ENCODE assay signal across 9 cellular contexts in genomic region chr9:92726971-92727715, GRCh38. TPM values are rescaled to one million over a fixed set of nuclear protein-coding genes. Genes with fewer than 3 reads are reported as not detected.
DNase-seq lines count a peak whose midpoint lies in the region; ATAC-seq and TF ChIP-seq lines count a peak whose summit lies in the region.
"Had no signal": no experiment of that assay in that cellular context is flagged by ENCODE, and none has a peak within 500 bp of the region (broad histone marks: within the 10 kb centered on the region; RNA-seq: fewer than 3 reads in every experiment).

No MANE protein-coding gene starts in this region.

- ATAC-seq in HG03565 (IDR thresholded peaks at IDR 0.05; ENCODE audit: unreplicated experiment), result no peak

- H3K4me2 ChIP-seq in OCI-LY7 (ENCODE audit: low read length), result peak overlapping the region; percentile 82

- H3K27ac ChIP-seq in OCI-LY7 (ENCODE audit: low read depth, low read length, poor library complexity, severe bottlenecking) (peak overlapping the region; percentile 83), tibial artery (no peak overlapping the region)

- no peak overlapping the region for H2AFZ ChIP-seq in OCI-LY7 (ENCODE audit: low read length)

- CTCF ChIA-PET in OCI-LY7 (lab: Charles Lee; ENCODE audit: unreplicated experiment), result interaction anchor here (0.5 kb wide), 1 partner anchor 9 kb away, joined by 4 read pairs; no protein-coding TSS in a partner anchor

- TF ChIP-seq CTCF in OCI-LY7 (conservative IDR thresholded peaks at IDR 0.05; ENCODE audit: low read length) (no peak), glutamatergic neuron (IDR thresholded peaks at IDR 0.05; ENCODE audit: partially characterized antibody, unreplicated experiment) (no peak), tibial artery (IDR thresholded peaks at IDR 0.05) (no peak)

- peaks cover 5% of the 10 kb centered on the region for H3K36me3 Mint-ChIP-seq in glutamatergic neuron (ENCODE audit: unreplicated experiment)

- peak overlapping the region; percentile 38 for H3K27ac Mint-ChIP-seq in glutamatergic neuron (ENCODE audit: unreplicated experiment)

- no peaks in the 10 kb centered on the region for H3K9me3 ChIP-seq in OCI-LY7 (ENCODE audit: low read length)
- no peaks in the 10 kb centered on the region for H3K9me3 ChIP-seq in tibial artery

- H3K27me3 Mint-ChIP-seq in glutamatergic neuron (ENCODE audit: unreplicated experiment), result peaks cover 22% of the 10 kb centered on the region

- no TSS peak for BruUV-seq in OCI-LY7 (replicated peaks; lab: Mats Ljungman, UMichigan)

- H3K4me1 ChIP-seq in OCI-LY7 (ENCODE audit: insufficient read depth, low read length, poor library complexity, severe bottlenecking) (peaks cover 100% of the 10 kb centered on the region), tibial artery (peaks cover 0 to 11% (median 2%) of the 10 kb centered on the region in 4 donors)

- H3K36me3 ChIP-seq in OCI-LY7 (ENCODE audit: insufficient read depth, low read length) (peaks cover 44% of the 10 kb centered on the region), tibial artery (peaks cover 16 to 56% (median 50%) of the 10 kb centered on the region in 3 donors)

- H3K79me2 ChIP-seq in OCI-LY7 (ENCODE audit: insufficient read depth, low read depth, low read length), result peaks cover 82% of the 10 kb centered on the region

- H3K9me3 Mint-ChIP-seq in glutamatergic neuron (ENCODE audit: unreplicated experiment), result peaks cover 21% of the 10 kb centered on the region

- peaks cover 4% of the 10 kb centered on the region; the same call in 1 of the 2 replicates for H4K20me1 ChIP-seq in OCI-LY7 (ENCODE audit: insufficient read depth, low read length)

- H3K4me1 Mint-ChIP-seq in glutamatergic neuron (ENCODE audit: low read depth, unreplicated experiment), result peaks cover 70% of the 10 kb centered on the region

- no peak overlapping the region for H3K4me3 Mint-ChIP-seq in glutamatergic neuron (ENCODE audit: unreplicated experiment)

- H3K4me3 ChIP-seq in OCI-LY7 (ENCODE audit: low read depth, low read length, poor library complexity, severe bottlenecking), result peak overlapping the region; percentile 63
- H3K4me3 ChIP-seq in tibial artery, result no peak overlapping the region

- intact Hi-C loops in OCI-LY7 (cut with micrococcal nuclease; ENCODE audit: unreplicated experiment) (loop anchor here (10.0 kb wide), 1 partner anchor 538 kb away; no protein-coding TSS in a partner anchor), posterior vena cava (cut with DNase I) (no loop called here), tibial artery (cut with DNase I; ENCODE audit: low total_unique reads) (no loop called here)

- POLR2A ChIA-PET in OCI-LY7 (lab: Charles Lee), result interaction anchor here (0.9 to 1.5 kb wide), 4 partner anchors 9 to 37 kb away, joined by 3 to 6 read pairs (median 4); partner anchors contain the start of gene BICD2

- DNase-seq in HuH-7.5 (ENCODE audit: low spot score), result peak; percentile 34
- DNase-seq in OCI-LY7 (ENCODE audit: low spot score), result peak; percentile 82
- DNase-seq in glutamatergic neuron, result no peak
- peak; percentile 31 for DNase-seq in posterior vena cava (ENCODE audit: low spot score)
- no peak for DNase-seq in mesenteric fat pad (ENCODE audit: low spot score)
- DNase-seq in superior temporal gyrus (ENCODE audit: extremely low spot score), result no peak
- no peak for DNase-seq in tibial artery
- DNase-seq: amniotic stem cell had no signal

- H3K27me3 ChIP-seq in tibial artery, result no peaks in the 10 kb centered on the region

- no peaks in the 10 kb centered on the region for H3K9me2 ChIP-seq in OCI-LY7 (ENCODE audit: insufficient read depth, low read length)

RNA-seq across cellular contexts. Expression of gene BICD2, which starts 37.5 kb away (rescaled TPM):
- 71.0 and 71.7 TPM in 2 replicates for total RNA-seq in OCI-LY7 (2014; rRNA removed; shearing (Covaris generic))
- 46.5 and 53.9 TPM in 2 replicates for total RNA-seq in OCI-LY7 (2022)
- 43.7 TPM for total RNA-seq in glutamatergic neuron (ENCODE audit: unreplicated experiment)
- total RNA-seq in posterior vena cava, result 10 to 100 TPM; 27.4 to 40.2 TPM
- 34.8 TPM for total RNA-seq in mesenteric fat pad

RNA-seq across cellular contexts. Expression of gene IPPK, which starts 57.2 kb away (rescaled TPM):
- 12.6 and 12.7 TPM in 2 replicates for total RNA-seq in OCI-LY7 (2014; rRNA removed; shearing (Covaris generic))
- total RNA-seq in OCI-LY7 (2022), result 10.3 and 12.0 TPM in 2 replicates
- 7.0 TPM for total RNA-seq in glutamatergic neuron (ENCODE audit: unreplicated experiment)
- total RNA-seq in posterior vena cava, result 1 to 10 TPM; 5.8 to 6.6 TPM
- 10.1 TPM for total RNA-seq in mesenteric fat pad

Comparison
In these comparisons a context has a peak if more than half of its experiments do, and no peak if none do; other contexts are left out.
1. DNase-seq: peak in HuH-7.5 (single experiment), OCI-LY7 (single experiment) and posterior vena cava (single experiment); none in glutamatergic neuron (single experiment), mesenteric fat pad (single experiment), superior temporal gyrus (single experiment) and tibial artery (0 of 2).